21 cellular contexts compared by ENCODE assay signal in genomic region chr14:76112889-76113611, GRCh38.
"Had no signal": no experiment of that assay in that cellular context is flagged by ENCODE, and none has a peak within 500 bp of the region (broad histone marks: within the 10 kb centered on the region; RNA-seq: fewer than 3 reads in every experiment).

No MANE protein-coding gene starts in this region.

- DNase-seq: activated B cell treated with CpG ODN at 0.5 μM for 24 hours; activated CD4-positive, alpha-beta T cell treated with anti-CD3 and anti-CD28 coated beads for 48 hours; activated CD8-positive, alpha-beta memory T cell treated with anti-CD3 and anti-CD28 coated beads, Interleukin-2, amount 50 U/mL, for 4 hours; activated CD8-positive, alpha-beta T cell treated with anti-CD3 and anti-CD28 coated beads for 36 hours; activated effector memory CD4-positive, alpha-beta T cell treated with anti-CD3 and anti-CD28 coated beads, Interleukin-2, amount 50 U/mL, for 16 hours; activated T-cell treated with anti-CD3 and anti-CD28 coated beads, Interleukin-2, amount 50 U/mL, for 48 hours; amniotic stem cell; colonic mucosa; effector CD4-positive, alpha-beta T cell; esophagus squamous epithelium; islet precursor cell; mammary epithelial cell; natural killer cell; right lobe of liver; T-helper 17 cell; trophoblast cell had no signal

- H3K9me3 ChIP-seq: colonic mucosa, esophagus squamous epithelium, prostate gland, right lobe of liver, suprapubic skin had no signal

- H3K4me1 ChIP-seq: colonic mucosa, prostate gland, right lobe of liver, suprapubic skin had no signal

- H3K27ac Mint-ChIP-seq: activated B cell treated with CpG ODN at 0.5 μM for 24 hours; activated CD8-positive, alpha-beta T cell treated with anti-CD3 and anti-CD28 coated beads for 36 hours; natural killer cell; stimulated activated naive CD8-positive, alpha-beta T cell treated with anti-CD3 and anti-CD28 coated beads, Interleukin-15, Interleukin-2, amounts not matched to agents 100 ng/mL and 50 ng/mL, for 24 hours; T-helper 17 cell had no signal

- ATAC-seq: activated CD8-positive, alpha-beta T cell treated with anti-CD3 and anti-CD28 coated beads for 36 hours; activated naive CD4-positive, alpha-beta T cell treated with anti-CD3 and anti-CD28 coated beads, Interleukin-2, amount 50 U/mL, for 72 hours; left lobe of liver; natural killer cell; right lobe of liver; T-helper 17 cell had no signal

- H3K36me3 ChIP-seq: colonic mucosa, esophagus squamous epithelium, prostate gland, right lobe of liver, suprapubic skin had no signal

- H3K4me1 Mint-ChIP-seq: activated B cell treated with CpG ODN at 0.5 μM for 24 hours, natural killer cell, T-helper 17 cell had no signal

- H3K27ac ChIP-seq: colonic mucosa, esophagus squamous epithelium, prostate gland, right lobe of liver, suprapubic skin had no signal

- H3K9me3 Mint-ChIP-seq: natural killer cell; stimulated activated naive CD8-positive, alpha-beta T cell treated with anti-CD3 and anti-CD28 coated beads, Interleukin-15, Interleukin-2, amounts not matched to agents 100 ng/mL and 50 ng/mL, for 24 hours had no signal

- H3K27me3 ChIP-seq: colonic mucosa, right lobe of liver had no signal

- H3K4me3 Mint-ChIP-seq: activated B cell treated with CpG ODN at 0.5 μM for 24 hours; activated CD8-positive, alpha-beta T cell treated with anti-CD3 and anti-CD28 coated beads for 36 hours; natural killer cell; stimulated activated naive CD8-positive, alpha-beta T cell treated with anti-CD3 and anti-CD28 coated beads, Interleukin-15, Interleukin-2, amounts not matched to agents 100 ng/mL and 50 ng/mL, for 24 hours; T-helper 17 cell had no signal

- H3K4me3 ChIP-seq: colonic mucosa, esophagus squamous epithelium, prostate gland, right lobe of liver, suprapubic skin had no signal

- H3K36me3 Mint-ChIP-seq: natural killer cell had no signal
